ENCODE assay signal across 9 cellular contexts in genomic region chr6:116476021-116476678, GRCh38. TPM values are rescaled to one million over a fixed set of nuclear protein-coding genes. Genes with fewer than 3 reads are reported as not detected.
DNase-seq lines count a peak whose midpoint lies in the region; ATAC-seq and TF ChIP-seq lines count a peak whose summit lies in the region.
"Had no signal": no experiment of that assay in that cellular context is flagged by ENCODE, and none has a peak within 500 bp of the region (broad histone marks: within the 10 kb centered on the region; RNA-seq: fewer than 3 reads in every experiment).

No MANE protein-coding gene starts in this region.

- no peak overlapping the region for H3K27ac ChIP-seq in sigmoid colon

- H3K27ac Mint-ChIP-seq in memory B cell = peak overlapping the region; percentile 88

- ATAC-seq in HG02981 (IDR thresholded peaks at IDR 0.05; ENCODE audit: unreplicated experiment) = peak; percentile 100
- peak; percentile 98 for ATAC-seq in memory B cell (ENCODE audit: low read depth)

- H3K4me3 Mint-ChIP-seq in memory B cell = peak overlapping the region; percentile 86
- H3K4me3 Mint-ChIP-seq: nephron had no signal

- H3K9me3 ChIP-seq in sigmoid colon = no peaks in the 10 kb centered on the region

- TF ChIP-seq EP300 in sigmoid colon (IDR thresholded peaks at IDR 0.05) = no peak

- TF ChIP-seq CTCF in sigmoid colon (IDR thresholded peaks at IDR 0.05) = no peak

- peaks cover 5% of the 10 kb centered on the region for H3K9me3 Mint-ChIP-seq in memory B cell
- H3K9me3 Mint-ChIP-seq: nephron had no signal

- no peak for TF ChIP-seq POLR2A in sigmoid colon (IDR thresholded peaks at IDR 0.05)

- DNase-seq in stimulated activated CD4-positive, alpha-beta T cell treated with anti-CD3 and anti-CD28 coated beads, Interleukin-15, amount 100 ng/mL, for 24 hours = peak; percentile 14
- DNase-seq in stimulated activated CD4-positive, alpha-beta T cell treated with anti-CD3 and anti-CD28 coated beads, Interleukin-2, amount 100 ng/mL, for 48 hours = no peak
- DNase-seq in RPMI8226 (peak; percentile 43), memory B cell (ENCODE audit: low spot score in 2 of 2) (peak in 1 of 2 donors; percentile 42), ecto neural progenitor cell (ENCODE audit: low spot score) (no peak), sigmoid colon (no peak)
- DNase-seq in activated effector memory CD4-positive, alpha-beta T cell treated with Interleukin-2 at 50 U/mL for 16 hours = no peak

- no peaks in the 10 kb centered on the region for H3K36me3 Mint-ChIP-seq in memory B cell

- no peaks in the 10 kb centered on the region for H3K27me3 ChIP-seq in sigmoid colon

- no peak overlapping the region for H3K4me3 ChIP-seq in sigmoid colon

- intact Hi-C loops in sigmoid colon (cut with DNase I) = no loop called here

- H3K27me3 Mint-ChIP-seq in memory B cell = no peaks in the 10 kb centered on the region

- WGBS in sigmoid colon, 2 donors = 49 to 64% methylated on average over 4 of the region's 4 CpGs

- no peaks in the 10 kb centered on the region for H3K36me3 ChIP-seq in sigmoid colon

- H3K4me1 Mint-ChIP-seq in memory B cell = peaks cover 22% of the 10 kb centered on the region

- H3K4me1 ChIP-seq in sigmoid colon = no peaks in the 10 kb centered on the region

RNA-seq across cellular contexts. Expression of gene CALHM6, which starts 15.0 kb away (rescaled TPM):
- total RNA-seq in sigmoid colon = 1 to 10 TPM; 1.3 to 8.6 (median 6.4) TPM
- 10 to 100 TPM in 2 of 3 donors, 1 to 10 TPM in 1; 9.6 to 32.0 (median 20.1) TPM for polyA plus RNA-seq in sigmoid colon

RNA-seq across cellular contexts. Expression of gene CALHM5, which starts 35.3 kb away (rescaled TPM):
- 1 to 10 TPM; 1.5 to 2.5 (median 1.9) TPM for total RNA-seq in sigmoid colon
- polyA plus RNA-seq in sigmoid colon = under 1 TPM; 0.23 to 0.60 (median 0.57) TPM

Comparison
In these comparisons a context has a peak if more than half of its experiments do, and no peak if none do; other contexts are left out.
1. DNase-seq: peak in stimulated activated CD4-positive, alpha-beta T cell treated with anti-CD3 and anti-CD28 coated beads, Interleukin-15, amount 100 ng/mL, for 24 hours (single experiment) and RPMI8226 (single experiment); none in stimulated activated CD4-positive, alpha-beta T cell treated with anti-CD3 and anti-CD28 coated beads, Interleukin-2, amount 100 ng/mL, for 48 hours (0 of 2), activated effector memory CD4-positive, alpha-beta T cell treated with Interleukin-2 at 50 U/mL for 16 hours (single experiment), ecto neural progenitor cell (single experiment) and sigmoid colon (single experiment).